8 cellular contexts compared by ENCODE assay signal in genomic region chr19:1131718-1132552, GRCh38. TPM values are rescaled to one million over a fixed set of nuclear protein-coding genes. Genes with fewer than 3 reads are reported as not detected.
A peak's percentile ranks its signal among the peaks of the same experiment; 100 is the strongest.
DNase-seq lines count a peak whose midpoint lies in the region; ATAC-seq and TF ChIP-seq lines count a peak whose summit lies in the region.

No MANE protein-coding gene starts in this region.

- H3K27me3 Mint-ChIP-seq in activated naive CD8-positive, alpha-beta T cell treated with anti-CD3 and anti-CD28 coated beads, Interleukin-2, amount 50 U/mL, for 24 hours, result no peaks in the 10 kb centered on the region

- intact Hi-C loops in left ventricle myocardium inferior (cut with micrococcal nuclease), result no loop called here

- peak overlapping the region; percentile 93 for H3K27ac ChIP-seq in left ventricle myocardium inferior (replicated peaks)
- no peak overlapping the region for H3K27ac ChIP-seq in WERI-Rb-1

- H3K4me3 ChIP-seq in left ventricle myocardium inferior (peak overlapping the region; percentile 79), WERI-Rb-1 (ENCODE audit: low read depth, low read length) (no peak overlapping the region)

- peaks cover 15% of the 10 kb centered on the region for H3K36me3 ChIP-seq in left ventricle myocardium inferior
- peaks cover 5% of the 10 kb centered on the region; the same call in 1 of the 2 replicates for H3K36me3 ChIP-seq in WERI-Rb-1

- peaks cover 63% of the 10 kb centered on the region for H3K4me1 ChIP-seq in left ventricle myocardium inferior

- H3K4me1 Mint-ChIP-seq in activated naive CD8-positive, alpha-beta T cell treated with anti-CD3 and anti-CD28 coated beads, Interleukin-2, amount 50 U/mL, for 24 hours, result peaks cover 36% of the 10 kb centered on the region

- no peaks in the 10 kb centered on the region for H3K27me3 ChIP-seq in left ventricle myocardium inferior (ENCODE audit: low read depth)
- no peaks in the 10 kb centered on the region for H3K27me3 ChIP-seq in WERI-Rb-1 (ENCODE audit: insufficient read depth, low read depth, severe bottlenecking)

- H3K9me3 Mint-ChIP-seq in activated naive CD8-positive, alpha-beta T cell treated with anti-CD3 and anti-CD28 coated beads, Interleukin-2, amount 50 U/mL, for 24 hours, result no peaks in the 10 kb centered on the region

- DNase-seq in SW480 (ENCODE audit: low spot score) (peak; percentile 63), left ventricle myocardium inferior (peak; percentile 86), pulmonary artery endothelial cell (ENCODE audit: low read depth, low spot score) (peak; percentile 82), ureter (ENCODE audit: low spot score) (peak; percentile 92), WERI-Rb-1 (no peak)
- peak; percentile 88 for DNase-seq in activated naive CD8-positive, alpha-beta T cell treated with anti-CD3 and anti-CD28 coated beads, Interleukin-2, amount 50 U/mL, for 24 hours

- H3K9me3 ChIP-seq in left ventricle myocardium inferior (replicated peaks) (no peaks in the 10 kb centered on the region), WERI-Rb-1 (ENCODE audit: severe bottlenecking) (no peaks in the 10 kb centered on the region)

- ATAC-seq in GM18517 (IDR thresholded peaks at IDR 0.05; ENCODE audit: unreplicated experiment) (peak; percentile 50), HG03159 (IDR thresholded peaks at IDR 0.05; ENCODE audit: unreplicated experiment) (peak; percentile 66)
- peak; percentile 70 for ATAC-seq in activated naive CD8-positive, alpha-beta T cell treated with anti-CD3 and anti-CD28 coated beads, Interleukin-2, amount 50 U/mL, for 24 hours

- peak overlapping the region; percentile 85 for H3K4me3 Mint-ChIP-seq in activated naive CD8-positive, alpha-beta T cell treated with anti-CD3 and anti-CD28 coated beads, Interleukin-2, amount 50 U/mL, for 24 hours

- H3K36me3 Mint-ChIP-seq in activated naive CD8-positive, alpha-beta T cell treated with anti-CD3 and anti-CD28 coated beads, Interleukin-2, amount 50 U/mL, for 24 hours (ENCODE audit: low read depth), result peaks cover 6% of the 10 kb centered on the region

- TF ChIP-seq CTCF in left ventricle myocardium inferior (IDR thresholded peaks at IDR 0.05; ENCODE audit: borderline replicate concordance), result peak; percentile 36
- no peak for TF ChIP-seq CTCF in WERI-Rb-1 (IDR thresholded peaks at IDR 0.05; ENCODE audit: low read depth, low read length)

- H3K27ac Mint-ChIP-seq in activated naive CD8-positive, alpha-beta T cell treated with anti-CD3 and anti-CD28 coated beads, Interleukin-2, amount 50 U/mL, for 24 hours, result peak overlapping the region; percentile 87

RNA-seq across cellular contexts. Expression of gene GPX4, which starts 28.1 kb away (rescaled TPM):
- 327 TPM for total RNA-seq in left ventricle myocardium inferior
- 380 and 410 TPM in 2 replicates for total RNA-seq in pulmonary artery endothelial cell
- 213 TPM for total RNA-seq in ureter

RNA-seq across cellular contexts. Expression of gene POLR2E, which starts 36.8 kb away (rescaled TPM):
- total RNA-seq in left ventricle myocardium inferior (140 TPM), pulmonary artery endothelial cell (133 and 163 TPM in 2 replicates), ureter (138 TPM)

RNA-seq across cellular contexts. Expression of gene SBNO2, which starts 42.1 kb away (rescaled TPM):
- 16.9 TPM for total RNA-seq in left ventricle myocardium inferior
- total RNA-seq in pulmonary artery endothelial cell, result 30.4 and 55.0 TPM in 2 replicates
- 122 TPM for total RNA-seq in ureter
